ENCODE assay signal across 16 cellular contexts in genomic region chr18:50284226-50284885, GRCh38. TPM values are rescaled to one million over a fixed set of nuclear protein-coding genes. Genes with fewer than 3 reads are reported as not detected.
DNase-seq lines count a peak whose midpoint lies in the region; ATAC-seq, FAIRE-seq and TF ChIP-seq lines count a peak whose summit lies in the region.
"Had no signal": no experiment of that assay in that cellular context is flagged by ENCODE, and none has a peak within 500 bp of the region (broad histone marks: within the 10 kb centered on the region; RNA-seq: fewer than 3 reads in every experiment).

No MANE protein-coding gene starts in this region.

- H3K4me1 Mint-ChIP-seq in activated T-cell treated with anti-CD3 and anti-CD28 coated beads, Interleukin-2, amount 50 U/mL, for 24 hours (ENCODE audit: low read depth), result peaks cover 54% of the 10 kb centered on the region

- POLR2A ChIA-PET in PC-3 (lab: Charles Lee; ENCODE audit: unreplicated experiment), result no interaction called here

- TF ChIP-seq POLR2A in gastrocnemius medialis (IDR thresholded peaks at IDR 0.05), result no peak

- no peak for DNase-seq in activated T-cell treated with anti-CD3 and anti-CD28 coated beads, Interleukin-2, amount 50 U/mL, for 24 hours
- no peak for DNase-seq in activated T-cell treated with anti-CD3 and anti-CD28 coated beads, Interleukin-2, amount 50 U/mL, for 1 hour
- DNase-seq in PC-3, result peak; percentile 6
- peak; percentile 90 for DNase-seq in bronchial epithelial cell (ENCODE audit: low read depth)
- DNase-seq in neuronal stem cell (ENCODE audit: low spot score), result no peak
- no peak for DNase-seq in gastrocnemius medialis
- DNase-seq: BE2C; effector memory CD8-positive, alpha-beta T cell; H9; hypothalamus; Karpas-422; RPMI8226; transverse colon had no signal

- in situ Hi-C loops in gastrocnemius medialis (cut with MboI; ENCODE audit: low sequenced_read_pairs in 4 of 4), result loop anchor here in 3 of 4 donors (25.0 kb wide), 4 partner anchors 472 to 903 kb away; partner anchors contain the start of genes C18orf32 (in 3 of the 3), RPL17 (in 3 of the 3), ACAA2 (in 2 of the 3) and SMAD4 (in 2 of the 3)

- no peaks in the 10 kb centered on the region for H3K27me3 Mint-ChIP-seq in activated T-cell treated with anti-CD3 and anti-CD28 coated beads, Interleukin-2, amount 50 U/mL, for 24 hours
- H3K27me3 Mint-ChIP-seq: effector memory CD8-positive, alpha-beta T cell had no signal

- H3K23ac ChIP-seq in neuronal stem cell (ENCODE audit: low read depth, low read length, poor library complexity), result no peak overlapping the region

- no peaks in the 10 kb centered on the region for H3F3A ChIP-seq in PC-3 (ENCODE audit: low read length, unreplicated experiment)

- peak overlapping the region; percentile 22 for H4K91ac ChIP-seq in neuronal stem cell (ENCODE audit: low read depth, low read length, poor library complexity)

- CTCF ChIA-PET in PC-3 (lab: Charles Lee), result no interaction called here

- TF ChIP-seq CTCF in PC-3 (conservative IDR thresholded peaks at IDR 0.05; ENCODE audit: low read depth, low read length), result no peak
- no peak for TF ChIP-seq CTCF in bronchial epithelial cell (IDR thresholded peaks at IDR 0.05; ENCODE audit: insufficient read depth, low read length, severe bottlenecking)
- no peak for TF ChIP-seq CTCF in gastrocnemius medialis (IDR thresholded peaks at IDR 0.05 in 4 of 5, conservative IDR thresholded peaks at IDR 0.05 in 1 of 5)

- H2BK5ac ChIP-seq in neuronal stem cell (ENCODE audit: low read length), result no peak overlapping the region

- peaks cover 33% of the 10 kb centered on the region for H3K79me2 ChIP-seq in PC-3 (ENCODE audit: low read length)

- FAIRE-seq in bronchial epithelial cell (lab: Jason Lieb, UNC), result peak; percentile 86

- no peak overlapping the region for H4K8ac ChIP-seq in neuronal stem cell (ENCODE audit: low read depth, low read length)

- H3K27me3 ChIP-seq in PC-3 (ENCODE audit: low read length), result no peaks in the 10 kb centered on the region
- no peaks in the 10 kb centered on the region for H3K27me3 ChIP-seq in bronchial epithelial cell (ENCODE audit: control insufficient read depth, insufficient read depth, low read length)
- peaks cover 0 to 6% (median 0%) of the 10 kb centered on the region in 3 experiments for H3K27me3 ChIP-seq in neuronal stem cell (ENCODE audit: control insufficient read depth in 3 of 3, insufficient read depth in 3 of 3, low read depth in 1 of 3, low read length in 3 of 3)
- no peaks in the 10 kb centered on the region for H3K27me3 ChIP-seq in gastrocnemius medialis
- H3K27me3 ChIP-seq: BE2C, transverse colon had no signal

- no peak overlapping the region for H2BK120ac ChIP-seq in neuronal stem cell (ENCODE audit: low read depth, low read length)

- H3K4ac ChIP-seq in neuronal stem cell (ENCODE audit: low read length), result no peak overlapping the region

- peaks cover 77% of the 10 kb centered on the region for H3K36me3 Mint-ChIP-seq in activated T-cell treated with anti-CD3 and anti-CD28 coated beads, Interleukin-2, amount 50 U/mL, for 24 hours (ENCODE audit: low read depth)

- intact Hi-C loops in PC-3 (cut with micrococcal nuclease), result no loop called here
- intact Hi-C loops in gastrocnemius medialis (cut with DNase I; ENCODE audit: low total_unique reads), result loop anchor here (5.0 to 10.0 kb wide), 4 partner anchors 470 to 1740 kb away; partner anchors contain the start of genes ACAA2, MEX3C and RPL17

- H3K36me3 ChIP-seq in PC-3 (ENCODE audit: low read depth, low read length) (no peaks in the 10 kb centered on the region), bronchial epithelial cell (ENCODE audit: control insufficient read depth, insufficient read depth, low read length) (peaks cover 20% of the 10 kb centered on the region), neuronal stem cell (replicated peaks in 1 of 2; ENCODE audit: control insufficient read depth in 2 of 2, insufficient read depth in 2 of 2, low read length in 2 of 2) (peaks cover 33 to 53% of the 10 kb centered on the region in 2 donors), gastrocnemius medialis (peaks cover 0 to 29% of the 10 kb centered on the region in 2 donors)
- H3K36me3 ChIP-seq: BE2C, transverse colon had no signal

- BruUV-seq in PC-3 (replicated peaks; lab: Mats Ljungman, UMichigan), result no TSS peak

- H3K79me1 ChIP-seq in neuronal stem cell (ENCODE audit: low read depth, low read length), result peaks cover 25% of the 10 kb centered on the region

- H3K14ac ChIP-seq in neuronal stem cell (ENCODE audit: low read length), result no peak overlapping the region

- H3K4me3 Mint-ChIP-seq in activated T-cell treated with anti-CD3 and anti-CD28 coated beads, Interleukin-2, amount 50 U/mL, for 24 hours, result no peak overlapping the region
- H3K4me3 Mint-ChIP-seq: H9 had no signal

- H3K9ac ChIP-seq in PC-3 (ENCODE audit: low read length), result no peak overlapping the region
- H3K9ac ChIP-seq in neuronal stem cell (ENCODE audit: low read depth, low read length, poor library complexity), result peak overlapping the region; percentile 56

- H4K20me1 ChIP-seq in PC-3 (ENCODE audit: low read length), result no peaks in the 10 kb centered on the region

- H3K4me2 ChIP-seq in PC-3 (ENCODE audit: low read length), result no peak overlapping the region
- H3K4me2 ChIP-seq in neuronal stem cell (ENCODE audit: insufficient read depth, low read length, poor library complexity, severe bottlenecking), result no peak overlapping the region

- peak overlapping the region; percentile 71 for H3K27ac Mint-ChIP-seq in activated T-cell treated with anti-CD3 and anti-CD28 coated beads, Interleukin-2, amount 50 U/mL, for 24 hours
- H3K27ac Mint-ChIP-seq: H9 had no signal

- H3K27ac ChIP-seq in PC-3 (ENCODE audit: low read length) (no peak overlapping the region), neuronal stem cell (replicated peaks; ENCODE audit: low read length) (no peak overlapping the region), gastrocnemius medialis (no peak overlapping the region)
- H3K27ac ChIP-seq: transverse colon had no signal

- H2BK12ac ChIP-seq in neuronal stem cell (ENCODE audit: low read length), result no peak overlapping the region

- no peak overlapping the region for H2AK5ac ChIP-seq in neuronal stem cell (ENCODE audit: low read depth, low read length)

- no peak overlapping the region for H3K18ac ChIP-seq in neuronal stem cell (ENCODE audit: low read length)

- H3K9me3 ChIP-seq in PC-3 (ENCODE audit: low read length) (no peaks in the 10 kb centered on the region), neuronal stem cell (replicated peaks in 1 of 2; ENCODE audit: control insufficient read depth in 2 of 2, insufficient read depth in 1 of 2, low read depth in 1 of 2, low read length in 2 of 2) (peaks cover 0 to 6% of the 10 kb centered on the region in 2 donors), gastrocnemius medialis (no peaks in the 10 kb centered on the region)
- H3K9me3 ChIP-seq: BE2C, transverse colon had no signal

- H3K9me2 ChIP-seq in PC-3 (replicated peaks; ENCODE audit: low read length), result no peaks in the 10 kb centered on the region

- peaks cover 14% of the 10 kb centered on the region; the same call in 1 of the 2 replicates for H3K4me1 ChIP-seq in PC-3 (ENCODE audit: insufficient read depth, low read length)
- peaks cover 6 to 16% of the 10 kb centered on the region in 2 donors for H3K4me1 ChIP-seq in neuronal stem cell (ENCODE audit: control insufficient read depth in 2 of 2, insufficient read depth in 1 of 2, low read depth in 1 of 2, low read length in 2 of 2)
- peaks cover 18 to 20% of the 10 kb centered on the region in 2 donors for H3K4me1 ChIP-seq in gastrocnemius medialis
- H3K4me1 ChIP-seq: BE2C had no signal

- WGBS in neuronal stem cell (ENCODE audit: extremely low coverage in 2 of 2, insufficient read length in 2 of 2, insufficient replicate concordance in 1 of 2), 2 donors, result no CpG with 5 or more reads among the region's 16 CpGs

- no peak overlapping the region for H2BK15ac ChIP-seq in neuronal stem cell (ENCODE audit: low read length)

- H2AFZ ChIP-seq in PC-3 (ENCODE audit: low read length), result no peak overlapping the region
- H2AFZ ChIP-seq in neuronal stem cell (ENCODE audit: low read length), result no peak overlapping the region

- ATAC-seq in PC-3, result no peak
- ATAC-seq in HG03521 (IDR thresholded peaks at IDR 0.05; ENCODE audit: unreplicated experiment), result no peak
- no peak for ATAC-seq in gastrocnemius medialis
- no peak for ATAC-seq in HG03196 (IDR thresholded peaks at IDR 0.05; ENCODE audit: unreplicated experiment)
- ATAC-seq: effector memory CD8-positive, alpha-beta T cell; right cardiac atrium had no signal

- H3K9me3 Mint-ChIP-seq in activated T-cell treated with anti-CD3 and anti-CD28 coated beads, Interleukin-2, amount 50 U/mL, for 24 hours, result no peaks in the 10 kb centered on the region
- H3K9me3 Mint-ChIP-seq: effector memory CD8-positive, alpha-beta T cell; H9 had no signal

- no peak overlapping the region for H3K4me3 ChIP-seq in PC-3 (ENCODE audit: low read length)
- no peak overlapping the region for H3K4me3 ChIP-seq in bronchial epithelial cell (ENCODE audit: low read depth, low read length)
- H3K4me3 ChIP-seq in neuronal stem cell (ENCODE audit: low read length in 2 of 2), result no peak overlapping the region
- no peak overlapping the region for H3K4me3 ChIP-seq in gastrocnemius medialis
- H3K4me3 ChIP-seq: transverse colon had no signal

RNA-seq across cellular contexts. Expression of gene MBD1, which starts 3.0 kb away (rescaled TPM):
- total RNA-seq in PC-3 (2014; rRNA removed), result 30.2 and 42.6 TPM in 2 replicates
- 127 and 221 TPM in 2 replicates for total RNA-seq in bronchial epithelial cell
- 33.7 TPM for polyA plus RNA-seq in neuronal stem cell (2013, experiment 1 of 2)
- 32.5 TPM for polyA plus RNA-seq in neuronal stem cell (2013, experiment 2 of 2)
- 100 to 1,000 TPM in 2 of 4 donors, 10 to 100 TPM in 2; 80.4 to 127 (median 103) TPM for total RNA-seq in gastrocnemius medialis

RNA-seq across cellular contexts. Expression of gene CXXC1, which starts 3.1 kb away (rescaled TPM):
- 25.4 and 38.2 TPM in 2 replicates for total RNA-seq in PC-3 (2014; rRNA removed)
- 32.6 and 40.1 TPM in 2 replicates for total RNA-seq in bronchial epithelial cell
- 34.6 TPM for polyA plus RNA-seq in neuronal stem cell (2013, experiment 1 of 2)
- 34.6 TPM for polyA plus RNA-seq in neuronal stem cell (2013, experiment 2 of 2)
- 10 to 100 TPM; 21.1 to 32.0 (median 27.3) TPM for total RNA-seq in gastrocnemius medialis

RNA-seq across cellular contexts. Expression of gene CFAP53, which starts 18.1 kb away (rescaled TPM):
- not detected in 2 replicates for total RNA-seq in PC-3 (2014; rRNA removed)
- 0.26 and 1.3 TPM in 2 replicates for total RNA-seq in bronchial epithelial cell
- 1.4 TPM for polyA plus RNA-seq in neuronal stem cell (2013, experiment 1 of 2)
- 1.4 TPM for polyA plus RNA-seq in neuronal stem cell (2013, experiment 2 of 2)
- 1 to 10 TPM in 3 of 4 donors, not detected in 1; 1.3 to 1.4 (median 1.4) TPM for total RNA-seq in gastrocnemius medialis

Comparison
In these comparisons a context has a peak if more than half of its experiments do, and no peak if none do; other contexts are left out.
1. DNase-seq: peak in PC-3 (single experiment) and bronchial epithelial cell (single experiment); none in activated T-cell treated with anti-CD3 and anti-CD28 coated beads, Interleukin-2, amount 50 U/mL, for 24 hours (single experiment), activated T-cell treated with anti-CD3 and anti-CD28 coated beads, Interleukin-2, amount 50 U/mL, for 1 hour (single experiment), neuronal stem cell (single experiment) and gastrocnemius medialis (0 of 2).